Comparison of ENCODE assay signal across 8 cellular contexts in the genomic region with DNA sequence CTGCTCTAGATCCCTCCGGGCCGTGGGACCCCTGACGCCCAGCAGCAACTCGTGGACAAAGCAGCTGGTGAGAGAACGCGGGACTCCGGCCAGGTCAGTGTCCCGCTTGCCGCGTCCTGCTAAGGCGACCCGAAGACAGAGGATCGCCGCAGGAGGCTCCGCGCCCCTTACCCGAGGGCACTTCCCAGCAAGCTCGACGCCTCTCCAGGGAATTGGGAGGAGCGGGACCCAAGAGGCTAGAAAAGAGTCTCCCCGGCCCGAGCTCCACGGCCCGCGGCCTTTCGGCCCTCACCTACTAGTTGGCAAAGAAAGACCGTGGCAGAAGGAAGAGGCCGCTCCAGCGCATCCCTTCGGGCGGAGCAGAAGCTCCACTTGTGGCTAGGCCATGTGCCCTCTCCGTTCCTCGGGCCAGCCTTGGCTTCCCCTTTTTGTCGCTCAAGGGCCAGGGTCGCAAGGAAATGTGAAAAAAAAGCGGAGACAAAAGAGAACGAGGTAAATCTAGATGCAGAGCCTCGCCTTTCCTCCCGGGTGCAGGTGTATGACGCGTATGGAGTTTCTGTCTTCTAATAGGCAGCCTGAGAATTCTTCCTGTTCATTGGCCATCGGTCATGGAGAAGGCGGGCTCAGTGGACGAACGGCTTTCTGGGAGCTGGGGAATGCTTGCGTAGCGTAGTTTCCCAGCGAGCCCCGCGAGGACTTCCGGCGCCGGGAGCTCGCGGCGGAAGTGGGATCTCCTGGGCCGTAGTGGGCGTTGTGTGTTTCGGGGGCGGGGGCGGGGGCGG. TPM values are rescaled to one million over a fixed set of nuclear protein-coding genes. Genes with fewer than 3 reads are reported as not detected.
DNase-seq lines count a peak whose midpoint lies in the region; ATAC-seq and TF ChIP-seq lines count a peak whose summit lies in the region.

A gene with protein sequence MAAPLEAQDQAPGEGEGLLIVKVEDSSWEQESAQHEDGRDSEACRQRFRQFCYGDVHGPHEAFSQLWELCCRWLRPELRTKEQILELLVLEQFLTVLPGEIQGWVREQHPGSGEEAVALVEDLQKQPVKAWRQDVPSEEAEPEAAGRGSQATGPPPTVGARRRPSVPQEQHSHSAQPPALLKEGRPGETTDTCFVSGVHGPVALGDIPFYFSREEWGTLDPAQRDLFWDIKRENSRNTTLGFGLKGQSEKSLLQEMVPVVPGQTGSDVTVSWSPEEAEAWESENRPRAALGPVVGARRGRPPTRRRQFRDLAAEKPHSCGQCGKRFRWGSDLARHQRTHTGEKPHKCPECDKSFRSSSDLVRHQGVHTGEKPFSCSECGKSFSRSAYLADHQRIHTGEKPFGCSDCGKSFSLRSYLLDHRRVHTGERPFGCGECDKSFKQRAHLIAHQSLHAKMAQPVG (plus strand): TSS at position 692 of the 782 bp plus-strand sequence. CDS start 2,252 bp downstream, outside the sequence.

- H3K27ac ChIP-seq in dorsolateral prefrontal cortex (peak within 1 kb of the TSS; percentile 29 to 97 (median 88)), right lobe of liver (peak within 1 kb of the TSS; percentile 83 to 88 (median 85))

- no peaks in the 10 kb centered on the region for H3K9me3 ChIP-seq in right lobe of liver

- intact Hi-C loops in CD14-positive monocyte (cut with micrococcal nuclease) = loop anchor here in 1 of 2 donors (2.0 kb wide), 1 partner anchor 16 kb away; no protein-coding TSS in a partner anchor
- intact Hi-C loops in dorsolateral prefrontal cortex (cut with DNase I) = no loop called here
- intact Hi-C loops in right lobe of liver (cut with DNase I) = no loop called here

- TF ChIP-seq POLR2A in right lobe of liver (IDR thresholded peaks at IDR 0.05) = peak; percentile 76

- peak within 1 kb of the TSS; percentile 97 to 98 for H3K4me3 Mint-ChIP-seq in CD14-positive monocyte

- H3K4me3 ChIP-seq in dorsolateral prefrontal cortex (peak within 1 kb of the TSS; percentile 67 to 100 (median 97)), right lobe of liver (peak within 1 kb of the TSS; percentile 86 to 95 (median 88))

- H3K27me3 ChIP-seq in dorsolateral prefrontal cortex (no peaks in the 10 kb centered on the region), right lobe of liver (no peaks in the 10 kb centered on the region)

- peaks cover 0 to 6% (median 0%) of the 10 kb centered on the region in 4 donors for H3K36me3 ChIP-seq in right lobe of liver

- ATAC-seq in GM19438 (IDR thresholded peaks at IDR 0.05; ENCODE audit: low read depth, unreplicated experiment) = peak; percentile 86
- ATAC-seq in HG03571 (IDR thresholded peaks at IDR 0.05; ENCODE audit: unreplicated experiment) = peak; percentile 84
- ATAC-seq in right lobe of liver = peak; percentile 92 to 96 (median 94)

- peaks cover 34% of the 10 kb centered on the region for H3K4me1 Mint-ChIP-seq in CD14-positive monocyte

- H3K4me1 ChIP-seq in right lobe of liver = peaks cover 0 to 34% (median 7%) of the 10 kb centered on the region in 4 donors

- peaks cover 0 to 2% (median 0%) of the 10 kb centered on the region in 3 donors for H3K27me3 Mint-ChIP-seq in CD14-positive monocyte (ENCODE audit: low read depth in 3 of 3)

- WGBS in right lobe of liver (ENCODE audit: insufficient coverage, low coverage, low lambda C conversion rate, missing lambda C conversion rate) = 0% methylated on average over 21 of the region's 62 CpGs

- DNase-seq in CD14-positive monocyte (ENCODE audit: low spot score) (peak; percentile 95), NCI-H82 (lab: John Stamatoyannopoulos, UW) (peak; percentile 99), dorsolateral prefrontal cortex (peak; percentile 87 to 97 (median 95)), right lobe of liver (peak; percentile 94 to 97 (median 96))
- DNase-seq in activated CD4-positive, alpha-beta T cell treated with anti-CD3 and anti-CD28 coated beads, Interleukin-2, amount 50 U/mL, for 4 hours = peak; percentile 87 to 92
- peak; percentile 94 for DNase-seq in stimulated activated CD4-positive, alpha-beta T cell treated with anti-CD3 and anti-CD28 coated beads, Interleukin-4, amount 100 ng/mL, for 24 hours

- H3K27ac Mint-ChIP-seq in CD14-positive monocyte = peak within 1 kb of the TSS; percentile 91 to 98 (median 98)

- H3K36me3 Mint-ChIP-seq in CD14-positive monocyte = peaks cover 19 to 32% of the 10 kb centered on the region in 2 donors

- H3K9me3 Mint-ChIP-seq in CD14-positive monocyte = no peaks in the 10 kb centered on the region

- no peak for TF ChIP-seq CTCF in CD14-positive monocyte (IDR thresholded peaks at IDR 0.05)
- peak in 17 of 56 donors; percentile 7 to 53 (median 33) for TF ChIP-seq CTCF in dorsolateral prefrontal cortex (IDR thresholded peaks at IDR 0.05 in 54 of 56, conservative IDR thresholded peaks at IDR 0.05 in 2 of 56; ENCODE audit: low read depth in 1 of 56, partially characterized antibody in 56 of 56)
- TF ChIP-seq CTCF in right lobe of liver (IDR thresholded peaks at IDR 0.05) = no peak

RNA-seq across cellular contexts. Expression of the gene that starts here (rescaled TPM):
- 1 to 10 TPM; 1.5 to 2.6 TPM for polyA plus RNA-seq in CD14-positive monocyte
- total RNA-seq in dorsolateral prefrontal cortex (10 to 100 TPM; 15.3 to 32.9 (median 20.5) TPM), right lobe of liver (1 to 10 TPM; 1.3 to 4.4 (median 1.7) TPM)

Comparison
In these comparisons a context has a peak if more than half of its experiments do, and no peak if none do; other contexts are left out.
1. Peak in every context shown above with its lines: DNase-seq, ATAC-seq, H3K4me3 ChIP-seq and H3K27ac ChIP-seq.